Comparison of ENCODE assay signal across 14 cellular contexts in genomic region chr2:132582360-132582759, GRCh38.
DNase-seq lines count a peak whose midpoint lies in the region; ATAC-seq and TF ChIP-seq lines count a peak whose summit lies in the region.
"Had no signal": no experiment of that assay in that cellular context is flagged by ENCODE, and none has a peak within 500 bp of the region (broad histone marks: within the 10 kb centered on the region; RNA-seq: fewer than 3 reads in every experiment).

No MANE protein-coding gene starts in this region.

- ATAC-seq in activated CD4-positive, alpha-beta T cell treated with anti-CD3 and anti-CD28 coated beads for 36 hours, result no peak
- no peak for ATAC-seq in GM21367 (IDR thresholded peaks at IDR 0.05; ENCODE audit: unreplicated experiment)

- H3K4me3 Mint-ChIP-seq in activated CD4-positive, alpha-beta T cell treated with anti-CD3 and anti-CD28 coated beads for 36 hours, result no peak overlapping the region

- no peaks in the 10 kb centered on the region for H3K9me3 ChIP-seq in MG63
- no peaks in the 10 kb centered on the region for H3K9me3 ChIP-seq in smooth muscle cell (replicated peaks; ENCODE audit: low read depth)
- H3K9me3 ChIP-seq: esophagus squamous epithelium, suprapubic skin had no signal

- POLR2A ChIA-PET in activated CD4-positive, alpha-beta T cell treated with anti-CD3 and anti-CD28 coated beads for 36 hours (lab: Charles Lee), result no interaction called here

- no peaks in the 10 kb centered on the region for H3K4me1 Mint-ChIP-seq in activated CD4-positive, alpha-beta T cell treated with anti-CD3 and anti-CD28 coated beads for 36 hours

- no peaks in the 10 kb centered on the region for H3F3A ChIP-seq in smooth muscle cell (ENCODE audit: low read depth)

- no peaks in the 10 kb centered on the region for H3K9me3 Mint-ChIP-seq in activated CD4-positive, alpha-beta T cell treated with anti-CD3 and anti-CD28 coated beads for 36 hours (ENCODE audit: low read depth)

- no peaks in the 10 kb centered on the region for H3K4me1 ChIP-seq in smooth muscle cell (ENCODE audit: low read depth)
- H3K4me1 ChIP-seq: suprapubic skin had no signal

- intact Hi-C loops in activated CD4-positive, alpha-beta T cell treated with anti-CD3 and anti-CD28 coated beads for 36 hours (cut with DNase I, micrococcal nuclease), result no loop called here

- TF ChIP-seq CTCF in astrocyte of the cerebellum (IDR thresholded peaks at IDR 0.05; ENCODE audit: low read depth, low read length, missing control alignments) (no peak), smooth muscle cell (IDR thresholded peaks at IDR 0.05; ENCODE audit: borderline replicate concordance, insufficient read depth, poor library complexity, severe bottlenecking) (no peak)

- H3K4me3 ChIP-seq in MG63, result no peak overlapping the region
- no peak overlapping the region for H3K4me3 ChIP-seq in astrocyte of the cerebellum (ENCODE audit: low read depth, low read length)
- no peak overlapping the region for H3K4me3 ChIP-seq in smooth muscle cell
- H3K4me3 ChIP-seq: esophagus squamous epithelium, suprapubic skin had no signal

- H3K27me3 ChIP-seq in MG63 (no peaks in the 10 kb centered on the region), smooth muscle cell (ENCODE audit: low read depth) (no peaks in the 10 kb centered on the region)
- H3K27me3 ChIP-seq: esophagus squamous epithelium, suprapubic skin had no signal

- H3K27ac Mint-ChIP-seq in activated CD4-positive, alpha-beta T cell treated with anti-CD3 and anti-CD28 coated beads for 36 hours, result no peak overlapping the region

- H3K36me3 Mint-ChIP-seq in activated CD4-positive, alpha-beta T cell treated with anti-CD3 and anti-CD28 coated beads for 36 hours (ENCODE audit: low read depth), result no peaks in the 10 kb centered on the region

- no peaks in the 10 kb centered on the region for H3K79me2 ChIP-seq in smooth muscle cell (ENCODE audit: low read depth)

- peaks cover 2% of the 10 kb centered on the region for H3K27me3 Mint-ChIP-seq in activated CD4-positive, alpha-beta T cell treated with anti-CD3 and anti-CD28 coated beads for 36 hours

- H3K9ac ChIP-seq in smooth muscle cell (ENCODE audit: low read depth), result no peak overlapping the region

- CTCF ChIA-PET in activated CD4-positive, alpha-beta T cell treated with anti-CD3 and anti-CD28 coated beads for 36 hours (lab: Charles Lee), result no interaction called here

- no peak overlapping the region for H3K27ac ChIP-seq in smooth muscle cell (ENCODE audit: low read depth)
- H3K27ac ChIP-seq: esophagus squamous epithelium, suprapubic skin had no signal

- no peaks in the 10 kb centered on the region for H4K20me1 ChIP-seq in smooth muscle cell (ENCODE audit: low read depth)

- 100% methylated on average over 1 of the region's 1 CpG for WGBS in smooth muscle cell (ENCODE audit: low lambda C conversion rate)

- no peak overlapping the region for H3K4me2 ChIP-seq in smooth muscle cell

- no peak overlapping the region for H2AFZ ChIP-seq in smooth muscle cell (ENCODE audit: low read depth)

- H3K36me3 ChIP-seq in MG63 (no peaks in the 10 kb centered on the region), smooth muscle cell (ENCODE audit: low read depth) (no peaks in the 10 kb centered on the region)
- H3K36me3 ChIP-seq: esophagus squamous epithelium, suprapubic skin had no signal

- in situ Hi-C loops in astrocyte of the cerebellum (cut with HindIII; ENCODE audit: low sequenced_read_pairs), result no loop called here

- DNase-seq in DMS53 (lab: John Stamatoyannopoulos, UW) (peak; percentile 85), MG63 (peak; percentile 35), astrocyte of the cerebellum (ENCODE audit: low read depth) (peak; percentile 31), medulla oblongata (ENCODE audit: extremely low spot score) (peak; percentile 31), smooth muscle cell (lab: John Stamatoyannopoulos, UW; ENCODE audit: unreplicated experiment) (no peak)
- no peak for DNase-seq in activated naive CD4-positive, alpha-beta T cell treated with Interleukin-2 at 50 U/mL for 16 hours
- no peak for DNase-seq in activated CD4-positive, alpha-beta T cell treated with anti-CD3 and anti-CD28 coated beads for 36 hours
- DNase-seq: activated CD4-positive, alpha-beta T cell treated with anti-CD3 and anti-CD28 coated beads, Interleukin-2, amount 50 U/mL, for 1 hour; C1 segment of cervical spinal cord; central memory CD4-positive, alpha-beta T cell; esophagus squamous epithelium; T-helper 1 cell had no signal

Comparison
In these comparisons a context has a peak if more than half of its experiments do, and no peak if none do; other contexts are left out.
1. DNase-seq: peak in DMS53 (single experiment), MG63 (single experiment), astrocyte of the cerebellum (single experiment) and medulla oblongata (single experiment); none in smooth muscle cell (single experiment), activated naive CD4-positive, alpha-beta T cell treated with Interleukin-2 at 50 U/mL for 16 hours (single experiment) and activated CD4-positive, alpha-beta T cell treated with anti-CD3 and anti-CD28 coated beads for 36 hours (single experiment).